ENCODE assay signal across 9 cellular contexts in genomic region chr1:54542120-54542961, GRCh38. TPM values are rescaled to one million over a fixed set of nuclear protein-coding genes. Genes with fewer than 3 reads are reported as not detected.
DNase-seq lines count a peak whose midpoint lies in the region; ATAC-seq and TF ChIP-seq lines count a peak whose summit lies in the region.
"Had no signal": no experiment of that assay in that cellular context is flagged by ENCODE, and none has a peak within 500 bp of the region (broad histone marks: within the 10 kb centered on the region; RNA-seq: fewer than 3 reads in every experiment).

No MANE protein-coding gene starts in this region.

- H3K27ac ChIP-seq in HUES48 (ENCODE audit: low read depth, low read length) (peak overlapping the region; percentile 92), testis (peak overlapping the region; percentile 60 to 83)
- H3K27ac ChIP-seq: KMS-11 had no signal

- 0 to 3% methylated on average over 6 to 57 of the region's 61 CpGs for WGBS in testis, 2 donors

- H3K27ac Mint-ChIP-seq in neural crest cell (ENCODE audit: unreplicated experiment): peak overlapping the region; percentile 85

- TF ChIP-seq CTCF in fibroblast of villous mesenchyme (IDR thresholded peaks at IDR 0.05; ENCODE audit: insufficient read depth, low read depth, low read length): peak; percentile 11
- peak; percentile 23 for TF ChIP-seq CTCF in neural crest cell (conservative IDR thresholded peaks at IDR 0.05)
- TF ChIP-seq CTCF in testis (IDR thresholded peaks at IDR 0.05): no peak

- H3K4me3 Mint-ChIP-seq in neural crest cell: peak overlapping the region; percentile 82

- DNase-seq in C1 segment of cervical spinal cord (lab: John Stamatoyannopoulos, UW) (peak in 11 of 14 donors; percentile 18 to 75 (median 42)), RPMI8226 (peak; percentile 81), activated gamma-delta T cell (lab: John Stamatoyannopoulos, UW) (peak; percentile 29), fibroblast of villous mesenchyme (ENCODE audit: low read depth) (peak; percentile 51), neural crest cell (ENCODE audit: low read depth, low spot score) (peak; percentile 67), testis (peak; percentile 71)

- no peaks in the 10 kb centered on the region for H3K27me3 ChIP-seq in HUES48 (ENCODE audit: control insufficient read depth, insufficient read depth, low read length)
- H3K27me3 ChIP-seq in testis: no peaks in the 10 kb centered on the region

- H3K27me3 Mint-ChIP-seq in neural crest cell (ENCODE audit: low read depth): peaks cover 7% of the 10 kb centered on the region

- peaks cover 18% of the 10 kb centered on the region for H3K4me1 ChIP-seq in HUES48 (ENCODE audit: control insufficient read depth, insufficient read depth, low read length)
- peaks cover 12% of the 10 kb centered on the region for H3K4me1 ChIP-seq in testis

- no peaks in the 10 kb centered on the region for H3K9me3 Mint-ChIP-seq in neural crest cell

- peaks cover 34% of the 10 kb centered on the region for H3K4me1 Mint-ChIP-seq in neural crest cell

- H3K36me3 ChIP-seq in HUES48 (ENCODE audit: control insufficient read depth, insufficient read depth, low read length) (no peaks in the 10 kb centered on the region), testis (ENCODE audit: low read depth, missing control alignments) (no peaks in the 10 kb centered on the region)

- peak; percentile 55 for ATAC-seq in GM19397 (IDR thresholded peaks at IDR 0.05; ENCODE audit: unreplicated experiment)

- H3K9ac ChIP-seq in HUES48 (ENCODE audit: low read depth, low read length): peak overlapping the region; percentile 67
- H3K9ac ChIP-seq: KMS-11 had no signal

- intact Hi-C loops in testis (cut with DNase I; ENCODE audit: low total_unique reads): no loop called here

- TF ChIP-seq POLR2A in testis (IDR thresholded peaks at IDR 0.05): no peak

- H3K9me3 ChIP-seq in HUES48 (ENCODE audit: control insufficient read depth, insufficient read depth, low read length) (no peaks in the 10 kb centered on the region), testis (no peaks in the 10 kb centered on the region)

- H3K4me3 ChIP-seq in HUES48 (ENCODE audit: low read depth, low read length): peak overlapping the region; percentile 60
- H3K4me3 ChIP-seq in fibroblast of villous mesenchyme (ENCODE audit: low read depth, low read length): peak overlapping the region; percentile 49
- H3K4me3 ChIP-seq in testis: peak overlapping the region; percentile 49 to 60

- H3K36me3 Mint-ChIP-seq in neural crest cell (ENCODE audit: low read depth): no peaks in the 10 kb centered on the region

RNA-seq across cellular contexts. Expression of gene ACOT11, which starts 5.7 kb away (rescaled TPM):
- total RNA-seq in fibroblast of villous mesenchyme: 1.3 and 2.2 TPM in 2 replicates
- 2.7 and 3.1 TPM in 2 replicates for total RNA-seq in neural crest cell
- total RNA-seq in testis: 10 to 100 TPM; 19.1 to 33.8 TPM
- 4.9 TPM for polyA plus RNA-seq in testis (ENCODE audit: insufficient read depth, low read depth, low replicate concordance)

Comparison
In these comparisons a context has a peak if more than half of its experiments do, and no peak if none do; other contexts are left out.
1. Peak in every context shown above with its lines: DNase-seq, ATAC-seq, H3K4me3 ChIP-seq and H3K27ac ChIP-seq.
2. DNase-seq: peak in every context shown above with its lines; median percentile 81 in RPMI8226; 71 in testis; 67 in neural crest cell; 51 in fibroblast of villous mesenchyme; 42 in C1 segment of cervical spinal cord; 29 in activated gamma-delta T cell.
3. CTCF ChIP-seq: peak in fibroblast of villous mesenchyme (single experiment) and neural crest cell (single experiment); none in testis (0 of 3).